In genomic region chr19:15316498-15316897, GRCh38 we compare ENCODE assay signal across 10 cellular contexts. TPM values are rescaled to one million over a fixed set of nuclear protein-coding genes. Genes with fewer than 3 reads are reported as not detected.
A peak's percentile ranks its signal among the peaks of the same experiment; 100 is the strongest.
DNase-seq lines count a peak whose midpoint lies in the region; ATAC-seq and TF ChIP-seq lines count a peak whose summit lies in the region.
"Had no signal": no experiment of that assay in that cellular context is flagged by ENCODE, and none has a peak within 500 bp of the region (broad histone marks: within the 10 kb centered on the region; RNA-seq: fewer than 3 reads in every experiment).

No MANE protein-coding gene starts in this region.

- peak overlapping the region; percentile 56 for H3K27ac Mint-ChIP-seq in activated T-helper 1 cell treated with anti-CD3 and anti-CD28 coated beads, Interleukin-12 subunit alpha, Interleukin-12 subunit beta, Interleukin-2, Interleukin-4 antibody, amounts not matched to agents 30 ng/mL and 10 ng/mL and 1 ng/mL, durations not matched to agents 14 hours and 24 hours and 36 hours
- peak overlapping the region; percentile 97 for H3K27ac Mint-ChIP-seq in memory B cell

- TF ChIP-seq CTCF in AG04450 (IDR thresholded peaks at IDR 0.05; ENCODE audit: low read depth, low read length) (no peak), GM10248 (IDR thresholded peaks at IDR 0.05; ENCODE audit: control extremely low read depth, extremely low read depth, low read depth, missing control alignments) (no peak)

- ATAC-seq in memory B cell (ENCODE audit: low read depth) (peak; percentile 23), GM21381 (IDR thresholded peaks at IDR 0.05; ENCODE audit: unreplicated experiment) (no peak)

- H3K9me3 Mint-ChIP-seq in activated T-helper 1 cell treated with anti-CD3 and anti-CD28 coated beads, Interleukin-12 subunit alpha, Interleukin-12 subunit beta, Interleukin-2, Interleukin-4 antibody, amounts not matched to agents 30 ng/mL and 10 ng/mL and 1 ng/mL, durations not matched to agents 14 hours and 24 hours and 36 hours: no peaks in the 10 kb centered on the region
- H3K9me3 Mint-ChIP-seq in memory B cell: no peaks in the 10 kb centered on the region

- peaks cover 5% of the 10 kb centered on the region for H3K36me3 Mint-ChIP-seq in activated T-helper 1 cell treated with anti-CD3 and anti-CD28 coated beads, Interleukin-12 subunit alpha, Interleukin-12 subunit beta, Interleukin-2, Interleukin-4 antibody, amounts not matched to agents 30 ng/mL and 10 ng/mL and 1 ng/mL, durations not matched to agents 14 hours and 24 hours and 36 hours (ENCODE audit: low read depth)
- H3K36me3 Mint-ChIP-seq in memory B cell: peaks cover 6% of the 10 kb centered on the region

- H3K4me3 ChIP-seq in AG04450 (ENCODE audit: low read depth, low read length) (no peak overlapping the region; the same call in 1 of the 2 replicates), H7 (ENCODE audit: insufficient read depth, low read depth, low read length) (no peak overlapping the region)

- H3K4me1 Mint-ChIP-seq in activated T-helper 1 cell treated with anti-CD3 and anti-CD28 coated beads, Interleukin-12 subunit alpha, Interleukin-12 subunit beta, Interleukin-2, Interleukin-4 antibody, amounts not matched to agents 30 ng/mL and 10 ng/mL and 1 ng/mL, durations not matched to agents 14 hours and 24 hours and 36 hours (ENCODE audit: low read depth): peaks cover 78% of the 10 kb centered on the region
- peaks cover 69% of the 10 kb centered on the region for H3K4me1 Mint-ChIP-seq in memory B cell

- H3K27me3 Mint-ChIP-seq in activated T-helper 1 cell treated with anti-CD3 and anti-CD28 coated beads, Interleukin-12 subunit alpha, Interleukin-12 subunit beta, Interleukin-2, Interleukin-4 antibody, amounts not matched to agents 30 ng/mL and 10 ng/mL and 1 ng/mL, durations not matched to agents 14 hours and 24 hours and 36 hours (ENCODE audit: insufficient read depth): no peaks in the 10 kb centered on the region
- H3K27me3 Mint-ChIP-seq in memory B cell: no peaks in the 10 kb centered on the region

- intact Hi-C loops in activated T-helper 1 cell treated with anti-CD3 and anti-CD28 coated beads, Interleukin-12 subunit alpha, Interleukin-12 subunit beta, Interleukin-2, Interleukin-4 antibody, amounts not matched to agents 30 ng/mL and 10 ng/mL and 1 ng/mL, durations not matched to agents 14 hours and 24 hours and 36 hours (cut with micrococcal nuclease): loop anchor here (2.0 kb wide), 1 partner anchor 16 kb away; no protein-coding TSS in a partner anchor

- H3K36me3 ChIP-seq in H7 (replicated peaks; ENCODE audit: control insufficient read depth, insufficient read depth, low read length): no peaks in the 10 kb centered on the region

- no peaks in the 10 kb centered on the region for H3K9me3 ChIP-seq in AG04450 (ENCODE audit: control insufficient read depth, insufficient read depth, low read length)

- CTCF ChIA-PET in AG04450 (lab: Charles Lee): interaction anchor here (0.6 kb wide), 2 partner anchors 11 to 13 kb away, joined by 3 read pairs; no protein-coding TSS in a partner anchor
- CTCF ChIA-PET in GM10248 (lab: Yijun Ruan, JAX): interaction anchor here (0.8 to 2.2 kb wide), 9 partner anchors 13 to 102 kb away, joined by 3 to 8 read pairs (median 4); partner anchors contain the start of gene AKAP8L

- POLR2A ChIA-PET in AG04450 (lab: Yijun Ruan, JAX) (interaction anchor here (0.6 to 1.8 kb wide), 4 partner anchors 13 to 864 kb away, joined by 3 to 19 read pairs (median 6); no protein-coding TSS in a partner anchor), GM10248 (lab: Yijun Ruan, JAX) (interaction anchor here (0.6 to 1.3 kb wide), 3 partner anchors 10 to 64 kb away, joined by 3 to 7 read pairs (median 5); partner anchors contain the start of gene AKAP8)

- H3K27ac ChIP-seq in AG04450 (ENCODE audit: low read depth, low read length): peak overlapping the region; percentile 63

- peak overlapping the region; percentile 31 for H3K4me3 Mint-ChIP-seq in activated T-helper 1 cell treated with anti-CD3 and anti-CD28 coated beads, Interleukin-12 subunit alpha, Interleukin-12 subunit beta, Interleukin-2, Interleukin-4 antibody, amounts not matched to agents 30 ng/mL and 10 ng/mL and 1 ng/mL, durations not matched to agents 14 hours and 24 hours and 36 hours
- peak overlapping the region; percentile 49 for H3K4me3 Mint-ChIP-seq in memory B cell

- H3K27me3 ChIP-seq in AG04450 (ENCODE audit: control insufficient read depth, insufficient read depth, low read length): no peaks in the 10 kb centered on the region
- H3K27me3 ChIP-seq in H7 (ENCODE audit: control insufficient read depth, insufficient read depth, low read length): no peaks in the 10 kb centered on the region

- DNase-seq in AG04450 (ENCODE audit: low read depth, low spot score) (peak; percentile 32), GM10248 (ENCODE audit: extremely low spot score) (peak; percentile 55), memory B cell (ENCODE audit: low spot score in 2 of 2) (no peak), HCEC 1CT (no peak), LoVo (ENCODE audit: low spot score) (no peak), H7 (no peak)
- DNase-seq in activated T-helper 1 cell treated with anti-CD3 and anti-CD28 coated beads, Interleukin-12 subunit alpha, Interleukin-12 subunit beta, Interleukin-2, Interleukin-4 antibody, amounts not matched to agents 30 ng/mL and 10 ng/mL and 1 ng/mL, durations not matched to agents 14 hours and 24 hours and 36 hours (ENCODE audit: low spot score): no peak
- DNase-seq: effector memory CD4-positive, alpha-beta T cell; SHP77 treated with DMSO at 0.1 percent for 48 hours had no signal

RNA-seq across cellular contexts. Expression of gene BRD4, which starts 15.8 kb away (rescaled TPM):
- 7.8 and 11.5 TPM in 2 replicates for polyA plus RNA-seq in AG04450 (2011; rRNA removed)
- polyA minus RNA-seq in AG04450 (2011; rRNA and poly(A)+ RNA removed): 29.6 and 47.3 TPM in 2 replicates
- 122 and 129 TPM in 2 replicates for total RNA-seq in activated T-helper 1 cell treated with anti-CD3 and anti-CD28 coated beads, Interleukin-12 subunit alpha, Interleukin-12 subunit beta, Interleukin-2, Interleukin-4 antibody, amounts not matched to agents 30 ng/mL and 10 ng/mL and 1 ng/mL, durations not matched to agents 14 hours and 24 hours and 36 hours
- 24.8 and 26.1 TPM in 2 replicates for total RNA-seq in H7 (2014; rRNA removed; shearing (Covaris generic))

Comparison
In these comparisons a context has a peak if more than half of its experiments do, and no peak if none do; other contexts are left out.
1. DNase-seq: peak in AG04450 (single experiment) and GM10248 (single experiment); none in activated T-helper 1 cell treated with anti-CD3 and anti-CD28 coated beads, Interleukin-12 subunit alpha, Interleukin-12 subunit beta, Interleukin-2, Interleukin-4 antibody, amounts not matched to agents 30 ng/mL and 10 ng/mL and 1 ng/mL, durations not matched to agents 14 hours and 24 hours and 36 hours (single experiment), memory B cell (0 of 2), HCEC 1CT (single experiment), LoVo (single experiment) and H7 (single experiment).